22 cellular contexts compared by ENCODE assay signal in genomic region chr16:50834701-50835100, GRCh38.
"Had no signal": no experiment of that assay in that cellular context is flagged by ENCODE, and none has a peak within 500 bp of the region (broad histone marks: within the 10 kb centered on the region; RNA-seq: fewer than 3 reads in every experiment).

No MANE protein-coding gene starts in this region.

- H3K4me3 ChIP-seq: cardiac muscle cell, colonic mucosa, smooth muscle cell, suprapubic skin, tibial artery, upper lobe of right lung had no signal

- H3K4me3 Mint-ChIP-seq: immature natural killer cell; naive thymus-derived CD4-positive, alpha-beta T cell; nephron progenitor cell had no signal

- H3K36me3 Mint-ChIP-seq: immature natural killer cell had no signal

- FAIRE-seq: endometrium, frontal cortex, kidney had no signal

- ATAC-seq: esophagus mucosa; left colon; left ventricle myocardium superior; naive thymus-derived CD4-positive, alpha-beta T cell had no signal

- H3K36me3 ChIP-seq: cardiac muscle cell, colonic mucosa, neutrophil, suprapubic skin, tibial artery, upper lobe of right lung had no signal

- DNase-seq: cerebellar nuclear complex; colonic mucosa; effector memory CD4-positive, alpha-beta T cell; immature natural killer cell; kidney; left colon; left ventricle myocardium superior; mesendoderm; naive thymus-derived CD4-positive, alpha-beta T cell; nephron progenitor cell; posterior cingulate gyrus; stimulated activated CD4-positive, alpha-beta T cell treated with anti-CD3 and anti-CD28 coated beads, Interleukin-2, amount 100 ng/mL, for 48 hours; stimulated activated naive CD4-positive, alpha-beta T cell treated with Interleukin-2 at 50 U/mL for 16 hours; tibial artery; upper lobe of right lung had no signal

- H3K4me1 Mint-ChIP-seq: immature natural killer cell, nephron progenitor cell had no signal

- H3K9me3 ChIP-seq: colonic mucosa, neutrophil, suprapubic skin, tibial artery, upper lobe of right lung had no signal

- H3K4me1 ChIP-seq: colonic mucosa, suprapubic skin, tibial artery, upper lobe of right lung had no signal

- H3K27ac ChIP-seq: cardiac muscle cell, colonic mucosa, neutrophil, suprapubic skin, tibial artery, upper lobe of right lung had no signal

- H3K4me2 ChIP-seq: smooth muscle cell had no signal

- H3K27ac Mint-ChIP-seq: immature natural killer cell; naive thymus-derived CD4-positive, alpha-beta T cell; nephron progenitor cell had no signal

- H3K27me3 ChIP-seq: colonic mucosa, suprapubic skin, upper lobe of right lung had no signal
